In genomic region chr11:10410106-10410843, GRCh38 we compare ENCODE assay signal across 21 cellular contexts. TPM values are rescaled to one million over a fixed set of nuclear protein-coding genes. Genes with fewer than 3 reads are reported as not detected.
A peak's percentile ranks its signal among the peaks of the same experiment; 100 is the strongest.
DNase-seq lines count a peak whose midpoint lies in the region; ATAC-seq, FAIRE-seq and TF ChIP-seq lines count a peak whose summit lies in the region.
"Had no signal": no experiment of that assay in that cellular context is flagged by ENCODE, and none has a peak within 500 bp of the region (broad histone marks: within the 10 kb centered on the region; RNA-seq: fewer than 3 reads in every experiment).

No MANE protein-coding gene starts in this region.

- H3K4me1 Mint-ChIP-seq in T-helper 17 cell: peaks cover 48% of the 10 kb centered on the region
- H3K4me1 Mint-ChIP-seq in immature natural killer cell: peaks cover 60 to 77% of the 10 kb centered on the region in 2 donors
- H3K4me1 Mint-ChIP-seq in type B pancreatic cell (ENCODE audit: unreplicated experiment): peaks cover 12% of the 10 kb centered on the region

- H3K4me3 ChIP-seq in small intestine (ENCODE audit: low read depth in 1 of 2, low read length in 2 of 2): no peak overlapping the region
- no peak overlapping the region for H3K4me3 ChIP-seq in PC-9
- H3K4me3 ChIP-seq: HAP-1 had no signal

- TF ChIP-seq CTCF in PC-9 (conservative IDR thresholded peaks at IDR 0.05) (no peak), type B pancreatic cell (conservative IDR thresholded peaks at IDR 0.05) (no peak)

- H3K36me3 Mint-ChIP-seq in T-helper 17 cell (ENCODE audit: low read depth) (peaks cover 3% of the 10 kb centered on the region), immature natural killer cell (peaks cover 0 to 3% (median 0%) of the 10 kb centered on the region in 3 donors), type B pancreatic cell (no peaks in the 10 kb centered on the region)
- H3K36me3 Mint-ChIP-seq: CD14-positive monocyte; CD8-positive, alpha-beta T cell had no signal

- no peaks in the 10 kb centered on the region for H3K9me2 ChIP-seq in PC-9 (ENCODE audit: insufficient read depth)

- POLR2A ChIA-PET in PC-9 (lab: Charles Lee; ENCODE audit: unreplicated experiment): no interaction called here

- no peaks in the 10 kb centered on the region for H3K79me2 ChIP-seq in PC-9 (ENCODE audit: low read depth)

- no peak for ATAC-seq in T-helper 17 cell
- ATAC-seq: CD8-positive, alpha-beta T cell had no signal

- peak; percentile 41 for DNase-seq in activated CD8-positive, alpha-beta memory T cell treated with anti-CD3 and anti-CD28 coated beads for 24 hours
- DNase-seq in activated CD8-positive, alpha-beta memory T cell treated with anti-CD3 and anti-CD28 coated beads, Interleukin-2, amount 50 U/mL, for 48 hours: no peak
- DNase-seq in T-helper 17 cell (no peak), immature natural killer cell (no peak), small intestine (no peak), PC-9 (no peak), type B pancreatic cell (ENCODE audit: extremely low spot score, unreplicated experiment) (no peak)
- DNase-seq: 8988T; ACHN; CD8-positive, alpha-beta T cell; COR-L47; DMS153; DMS79 treated with DMSO at 0.1 percent for 48 hours; EL; GOT3 had no signal

- H3K4me2 ChIP-seq in PC-9: no peak overlapping the region

- no peaks in the 10 kb centered on the region for H3K4me1 ChIP-seq in small intestine (ENCODE audit: control insufficient read depth in 2 of 2, insufficient read depth in 1 of 2, low read depth in 1 of 2, low read length in 1 of 2)
- H3K4me1 ChIP-seq in PC-9 (replicated peaks; ENCODE audit: insufficient read depth): peaks cover 17% of the 10 kb centered on the region

- no peak for FAIRE-seq in small intestine (lab: Jason Lieb, UNC)
- FAIRE-seq: D721Med, G401.6, GM12891 had no signal

- H3K9me3 ChIP-seq in T-helper 17 cell (ENCODE audit: control insufficient read depth, low read length, poor library complexity, severe bottlenecking) (no peaks in the 10 kb centered on the region), small intestine (ENCODE audit: control insufficient read depth, low read depth) (no peaks in the 10 kb centered on the region), PC-9 (ENCODE audit: insufficient read depth, low read depth) (no peaks in the 10 kb centered on the region)
- H3K9me3 ChIP-seq: HAP-1 had no signal

- H3F3A ChIP-seq in PC-9 (ENCODE audit: insufficient read depth, low read depth): peaks cover 8% of the 10 kb centered on the region; the same call in 1 of the 2 replicates

- CTCF ChIA-PET in PC-9 (lab: Charles Lee): no interaction called here

- H3K27me3 Mint-ChIP-seq in T-helper 17 cell (peaks cover 10% of the 10 kb centered on the region), immature natural killer cell (ENCODE audit: low read depth in 3 of 3) (peaks cover 0 to 3% (median 2%) of the 10 kb centered on the region in 3 donors), type B pancreatic cell (no peaks in the 10 kb centered on the region)
- H3K27me3 Mint-ChIP-seq: B cell had no signal

- no peaks in the 10 kb centered on the region for H3K36me3 ChIP-seq in small intestine (ENCODE audit: control insufficient read depth in 2 of 2, insufficient read depth in 2 of 2, low read length in 2 of 2)
- no peaks in the 10 kb centered on the region for H3K36me3 ChIP-seq in PC-9 (ENCODE audit: low read depth)
- H3K36me3 ChIP-seq: HAP-1 had no signal

- H3K27ac ChIP-seq in small intestine (ENCODE audit: low read depth in 1 of 2, low read length in 1 of 2) (no peak overlapping the region), PC-9 (no peak overlapping the region)

- WGBS in small intestine, 3 donors: 68 to 78% (median 77%) methylated on average over 8 of the region's 8 CpGs

- intact Hi-C loops in PC-9 (cut with micrococcal nuclease; ENCODE audit: unreplicated experiment): no loop called here

- H4K20me1 ChIP-seq in PC-9 (ENCODE audit: insufficient read depth): no peaks in the 10 kb centered on the region

- no peaks in the 10 kb centered on the region for H3K27me3 ChIP-seq in small intestine (ENCODE audit: control insufficient read depth in 2 of 2, insufficient read depth in 2 of 2, low read length in 2 of 2)
- no peaks in the 10 kb centered on the region for H3K27me3 ChIP-seq in PC-9 (ENCODE audit: insufficient read depth, low read depth)

- H3K27ac Mint-ChIP-seq in T-helper 17 cell: peak overlapping the region; percentile 91
- H3K27ac Mint-ChIP-seq in immature natural killer cell: peak overlapping the region in 2 of 6 donors; percentile 12 to 61
- H3K27ac Mint-ChIP-seq in type B pancreatic cell: no peak overlapping the region
- H3K27ac Mint-ChIP-seq: B cell; CD8-positive, alpha-beta T cell had no signal

- BruUV-seq in PC-9 (replicated peaks; lab: Mats Ljungman, UMichigan): no TSS peak

- H3K9me3 Mint-ChIP-seq in immature natural killer cell: no peaks in the 10 kb centered on the region
- H3K9me3 Mint-ChIP-seq in type B pancreatic cell: no peaks in the 10 kb centered on the region
- H3K9me3 Mint-ChIP-seq: CD8-positive, alpha-beta T cell had no signal

- H3K4me3 Mint-ChIP-seq in T-helper 17 cell (no peak overlapping the region), immature natural killer cell (peak overlapping the region in 3 of 5 donors; percentile 37 to 68 (median 38)), type B pancreatic cell (no peak overlapping the region)
- H3K4me3 Mint-ChIP-seq: B cell; CD14-positive monocyte; CD8-positive, alpha-beta T cell had no signal

- no peak overlapping the region for H2AFZ ChIP-seq in PC-9

RNA-seq across cellular contexts. Expression of gene AMPD3, which starts 44.8 kb away (rescaled TPM):
- total RNA-seq in T-helper 17 cell: 10 to 100 TPM; 16.8 to 20.2 TPM
- polyA plus RNA-seq in immature natural killer cell: 1 to 10 TPM; 2.5 to 4.9 (median 4.0) TPM
- 1 to 10 TPM; 2.7 to 5.1 (median 4.0) TPM for polyA plus RNA-seq in small intestine
- total RNA-seq in PC-9 (2021): 16.5 and 17.4 TPM in 2 replicates
- 7.0 and 9.0 TPM in 2 replicates for total RNA-seq in type B pancreatic cell (ENCODE audit: low replicate concordance)

Comparison
In these comparisons a context has a peak if more than half of its experiments do, and no peak if none do; other contexts are left out.
1. H3K4me3 Mint-ChIP-seq: peak in immature natural killer cell (3 of 5); none in T-helper 17 cell (single experiment) and type B pancreatic cell (single experiment).